21 cellular contexts compared by ENCODE assay signal in genomic region chr1:31408788-31409318, GRCh38. TPM values are rescaled to one million over a fixed set of nuclear protein-coding genes. Genes with fewer than 3 reads are reported as not detected.
DNase-seq lines count a peak whose midpoint lies in the region; ATAC-seq, FAIRE-seq and TF ChIP-seq lines count a peak whose summit lies in the region.
"Had no signal": no experiment of that assay in that cellular context is flagged by ENCODE, and none has a peak within 500 bp of the region (broad histone marks: within the 10 kb centered on the region; RNA-seq: fewer than 3 reads in every experiment).

No MANE protein-coding gene starts in this region.

- H3K27ac ChIP-seq in HEK293 (ENCODE audit: extremely low read depth, low read depth, low read length) (no peak overlapping the region), fibroblast of lung (ENCODE audit: insufficient read depth, low read length) (no peak overlapping the region), osteoblast (ENCODE audit: low read depth, low read length) (no peak overlapping the region)

- H3K27me3 Mint-ChIP-seq in WTC11 (ENCODE audit: low read depth) (peaks cover 16% of the 10 kb centered on the region), MCF 10A (ENCODE audit: insufficient read depth, unreplicated experiment) (no peaks in the 10 kb centered on the region)

- H3K9me3 Mint-ChIP-seq in WTC11 (peaks cover 3% of the 10 kb centered on the region; the same call in 1 of the 2 replicates), MCF 10A (ENCODE audit: unreplicated experiment) (no peaks in the 10 kb centered on the region)

- no peak overlapping the region for H3K27ac Mint-ChIP-seq in WTC11
- no peak overlapping the region for H3K27ac Mint-ChIP-seq in MCF 10A (ENCODE audit: low read depth, unreplicated experiment)
- H3K27ac Mint-ChIP-seq: CD4-positive, alpha-beta memory T cell had no signal

- H3K4me1 ChIP-seq in HEK293 (ENCODE audit: control insufficient read depth, insufficient read depth, low read length) (no peaks in the 10 kb centered on the region; the same call in 1 of the 2 replicates), fibroblast of lung (ENCODE audit: control insufficient read depth, extremely low read depth, insufficient read depth, low read length) (peaks cover 28% of the 10 kb centered on the region), osteoblast (ENCODE audit: insufficient read depth, low read length) (peaks cover 36% of the 10 kb centered on the region)

- POLR2A ChIA-PET in HEK293 (lab: Yijun Ruan, JAX), result no interaction called here
- POLR2A ChIA-PET in WTC11 (lab: Charles Lee), result no interaction called here
- POLR2A ChIA-PET in MCF 10A (lab: Yijun Ruan, JAX), result no interaction called here

- 0 out of 2 replicates have a peak, but pooled peaks have one; percentile 7 for TF ChIP-seq CTCF in HEK293 (tag by site-specific recombination; IDR thresholded peaks at IDR 0.05)
- TF ChIP-seq CTCF in WTC11 (IDR thresholded peaks at IDR 0.05), result no peak
- TF ChIP-seq CTCF in fibroblast of lung (conservative IDR thresholded peaks at IDR 0.05 in 1 of 2, IDR thresholded peaks at IDR 0.05 in 1 of 2; ENCODE audit: low read depth in 1 of 2, low read length in 2 of 2), result no peak
- no peak for TF ChIP-seq CTCF in osteoblast (IDR thresholded peaks at IDR 0.05; ENCODE audit: extremely low read depth, low read depth, low read length)
- no peak for TF ChIP-seq CTCF in MCF 10A (IDR thresholded peaks at IDR 0.05; ENCODE audit: unreplicated experiment)

- no peak for TF ChIP-seq POLR2A in GM12891 (IDR thresholded peaks at IDR 0.05; ENCODE audit: low read depth, low read length)

- H3K36me3 ChIP-seq in HEK293 (ENCODE audit: control insufficient read depth in 2 of 2, insufficient read depth in 1 of 2, low read length in 2 of 2), result no peaks in the 10 kb centered on the region
- no peaks in the 10 kb centered on the region for H3K36me3 ChIP-seq in fibroblast of lung (ENCODE audit: control insufficient read depth, insufficient read depth, low read length)
- H3K36me3 ChIP-seq in osteoblast (ENCODE audit: insufficient read depth, low read length), result no peaks in the 10 kb centered on the region

- CTCF ChIA-PET in HEK293 (lab: Yijun Ruan, JAX) (interaction anchor here (0.6 to 2.0 kb wide), 3 partner anchors 13 to 14 kb away, joined by 3 to 6 read pairs (median 4); no protein-coding TSS in a partner anchor), WTC11 (lab: Charles Lee) (interaction anchor here (0.6 to 2.7 kb wide), 5 partner anchors 12 to 929 kb away, joined by 4 to 11 read pairs (median 5); no protein-coding TSS in a partner anchor), MCF 10A (lab: Yijun Ruan, JAX) (interaction anchor here (4.2 to 6.3 kb wide), 2 partner anchors 13 kb away, joined by 28 to 48 read pairs; no protein-coding TSS in a partner anchor)

- peaks cover 10% of the 10 kb centered on the region for H3K79me2 ChIP-seq in fibroblast of lung (ENCODE audit: control insufficient read depth, insufficient read depth, low read length)
- H3K79me2 ChIP-seq in osteoblast (ENCODE audit: insufficient read depth, low read length), result peaks cover 14% of the 10 kb centered on the region

- ATAC-seq in WTC11, result peak; percentile 27

- intact Hi-C loops in MCF 10A (cut with micrococcal nuclease), result no loop called here

- DNase-seq in WTC11 (ENCODE audit: low spot score), result no peak
- no peak for DNase-seq in fibroblast of lung (ENCODE audit: low read depth in 2 of 2)
- peak; percentile 51 for DNase-seq in osteoblast (ENCODE audit: insufficient read length, low spot score, missing footprints)
- no peak for DNase-seq in MCF 10A (ENCODE audit: unreplicated experiment)
- DNase-seq in activated CD4-positive, CD25-positive, alpha-beta regulatory T cell treated with anti-CD3 and anti-CD28 coated beads, Interleukin-2, amount 50 U/mL, for 72 hours, result no peak
- DNase-seq in GM12891 (ENCODE audit: insufficient read length, low spot score), result no peak
- DNase-seq: C1 segment of cervical spinal cord; Calu3; CD4-positive, alpha-beta memory T cell; COR-L47; DMS53; DMS79 treated with DMSO at 0.1 percent for 48 hours; GF-D8; GOT3; HCEC 1CT had no signal

- no peak overlapping the region for H3K4me3 Mint-ChIP-seq in WTC11
- H3K4me3 Mint-ChIP-seq in MCF 10A (ENCODE audit: unreplicated experiment), result no peak overlapping the region
- H3K4me3 Mint-ChIP-seq: CD4-positive, alpha-beta memory T cell had no signal

- FAIRE-seq in GM12891 (lab: Jason Lieb, UNC), result no peak
- FAIRE-seq: GM12892, H54 had no signal

- BruUV-seq in MCF 10A (replicated peaks; lab: Mats Ljungman, UMichigan), result no TSS peak

- no peak overlapping the region for H3K4me3 ChIP-seq in HEK293 (ENCODE audit: low read depth, low read length)
- H3K4me3 ChIP-seq in fibroblast of lung (replicated peaks in 1 of 4; ENCODE audit: control extremely low read depth in 1 of 4, insufficient read depth in 1 of 4, low read depth in 3 of 4, low read length in 4 of 4), result no peak overlapping the region
- no peak overlapping the region for H3K4me3 ChIP-seq in osteoblast (ENCODE audit: insufficient read depth, low read length)

- H3K9ac ChIP-seq in fibroblast of lung (ENCODE audit: insufficient read depth, low read length), result no peak overlapping the region

- H2AFZ ChIP-seq in fibroblast of lung (ENCODE audit: low read length) (no peak overlapping the region), osteoblast (ENCODE audit: low read length) (no peak overlapping the region)

- H3K9me3 ChIP-seq in HEK293 (ENCODE audit: control insufficient read depth, insufficient read depth, low read depth, low read length), result no peaks in the 10 kb centered on the region
- no peaks in the 10 kb centered on the region for H3K9me3 ChIP-seq in fibroblast of lung (ENCODE audit: control insufficient read depth, insufficient read depth, low read depth, low read length)
- no peaks in the 10 kb centered on the region for H3K9me3 ChIP-seq in osteoblast (ENCODE audit: low read depth, low read length)

- no peaks in the 10 kb centered on the region for H3K36me3 Mint-ChIP-seq in WTC11
- H3K36me3 Mint-ChIP-seq in MCF 10A (ENCODE audit: insufficient read depth, unreplicated experiment), result peaks cover 6% of the 10 kb centered on the region
- H3K36me3 Mint-ChIP-seq: CD4-positive, alpha-beta memory T cell had no signal

- H3K4me1 Mint-ChIP-seq in WTC11 (peaks cover 6% of the 10 kb centered on the region), MCF 10A (ENCODE audit: insufficient read depth, unreplicated experiment) (peaks cover 5% of the 10 kb centered on the region)

- H3K27me3 ChIP-seq in fibroblast of lung (ENCODE audit: control insufficient read depth, insufficient read depth, low read length), result no peaks in the 10 kb centered on the region
- H3K27me3 ChIP-seq in osteoblast (ENCODE audit: insufficient read depth, low read length), result no peaks in the 10 kb centered on the region

- H3K4me2 ChIP-seq in fibroblast of lung (ENCODE audit: extremely low read depth, insufficient read depth, low read length), result peak overlapping the region; percentile 32
- no peak overlapping the region for H3K4me2 ChIP-seq in osteoblast (ENCODE audit: insufficient read depth, low read length)

- H4K20me1 ChIP-seq in fibroblast of lung (ENCODE audit: control insufficient read depth, extremely low read depth, insufficient read depth, low read length), result no peaks in the 10 kb centered on the region
- H4K20me1 ChIP-seq in osteoblast (ENCODE audit: insufficient read depth, low read length), result no peaks in the 10 kb centered on the region

TF ChIP-seq in HEK293, 187 proteins besides CTCF, POLR2A, EP300 and RAD21 (continues in another document):
- no peak for TF ChIP-seq ZBTB7A (tag by site-specific recombination; IDR thresholded peaks at IDR 0.05; ENCODE audit: low read depth)
- TF ChIP-seq ZNF221 (tag by site-specific recombination; IDR thresholded peaks at IDR 0.05; ENCODE audit: borderline replicate concordance), result no peak

TF ChIP-seq in WTC11, 78 proteins besides CTCF, POLR2A, EP300 and RAD21:
- TF ChIP-seq FOXJ3 (CRISPR knock-in tag; IDR thresholded peaks at IDR 0.05; ENCODE audit: borderline replicate concordance), result no peak
- no peak for TF ChIP-seq NFE2L1 (CRISPR knock-in tag; IDR thresholded peaks at IDR 0.05)

TF ChIP-seq in GM12891, 5 proteins besides CTCF, POLR2A, EP300 and RAD21:
- TF ChIP-seq PAX5 (IDR thresholded peaks at IDR 0.05; ENCODE audit: insufficient read depth, low read length, severe bottlenecking) (no peak), TAF1 (IDR thresholded peaks at IDR 0.05; ENCODE audit: low read depth, low read length) (no peak), POLR2AphosphoS5 (IDR thresholded peaks at IDR 0.05; ENCODE audit: low read depth, low read length) (no peak), SPI1 (IDR thresholded peaks at IDR 0.05; ENCODE audit: low read depth, low read length) (no peak), POU2F2 (IDR thresholded peaks at IDR 0.05; ENCODE audit: low read depth, low read length) (no peak)

RNA-seq across cellular contexts. Expression of gene SERINC2, which starts 4.2 kb away (rescaled TPM):
- total RNA-seq in WTC11 (2021) (26.0 to 27.8 TPM (median 27.6 TPM) in 3 replicates), fibroblast of lung (6.7 and 28.4 TPM in 2 replicates), osteoblast (10.9 and 22.4 TPM in 2 replicates), MCF 10A (2022) (117 and 140 TPM in 2 replicates)
- 104 and 229 TPM in 2 replicates for polyA plus RNA-seq in fibroblast of lung
- 156 and 349 TPM in 2 replicates for polyA plus RNA-seq in fibroblast of lung (2012)
- polyA minus RNA-seq in fibroblast of lung (ENCODE audit: low replicate concordance), result 329 and 427 TPM in 2 replicates
- 0.68 TPM for polyA plus RNA-seq in GM12891 (2012; ENCODE audit: low read depth, missing spikeins)

RNA-seq across cellular contexts. Expression of gene FABP3, which starts 36.0 kb away (rescaled TPM):
- 18.0 to 25.0 TPM (median 19.0 TPM) in 3 replicates for total RNA-seq in WTC11 (2021)
- total RNA-seq in fibroblast of lung, result 116 and 554 TPM in 2 replicates
- 275 and 664 TPM in 2 replicates for polyA plus RNA-seq in fibroblast of lung
- 179 and 377 TPM in 2 replicates for polyA plus RNA-seq in fibroblast of lung (2012)
- 81.9 and 185 TPM in 2 replicates for polyA minus RNA-seq in fibroblast of lung (ENCODE audit: low replicate concordance)
- total RNA-seq in osteoblast, result 28.6 and 38.0 TPM in 2 replicates
- total RNA-seq in MCF 10A (2022), result not detected in 2 replicates
- polyA plus RNA-seq in GM12891 (2012; ENCODE audit: low read depth, missing spikeins), result 13.0 TPM
- total RNA-seq: A673, Calu3, Daoy, G401 had no signal
- polyA plus RNA-seq: CD4-positive, alpha-beta memory T cell had no signal

Comparison
In these comparisons a context has a peak if more than half of its experiments do, and no peak if none do; other contexts are left out.
1. RNA of gene FABP3, which starts 36.0 kb away (total RNA-seq): 116 to 554 TPM in fibroblast of lung, 28.6 to 38.0 TPM in osteoblast and 18.0 to 25.0 TPM in WTC11; not detected in MCF 10A; every median in the first group is over 10 times any median in the second.
2. Of the 8 proteins assayed by ChIP-seq in both HEK293 and WTC11: peak only in HEK293: CTCF; only in WTC11: none; in both: none; in neither: 7.